In genomic region chr21:37700641-37701202, GRCh38 we compare ENCODE assay signal across 8 cellular contexts.
DNase-seq lines count a peak whose midpoint lies in the region; ATAC-seq and TF ChIP-seq lines count a peak whose summit lies in the region.

No MANE protein-coding gene starts in this region.

- peaks cover 25% of the 10 kb centered on the region for H3K27me3 Mint-ChIP-seq in Calu3 (ENCODE audit: unreplicated experiment)

- CTCF ChIA-PET in Calu3 (lab: Charles Lee): interaction anchor here (1.4 kb wide), 1 partner anchor 426 kb away, joined by 5 read pairs; no protein-coding TSS in a partner anchor

- no peak overlapping the region for H3K27ac Mint-ChIP-seq in Calu3 (ENCODE audit: unreplicated experiment)

- H3K4me1 Mint-ChIP-seq in Calu3 (ENCODE audit: low read depth, unreplicated experiment): no peaks in the 10 kb centered on the region

- H3K4me1 ChIP-seq in neutrophil (ENCODE audit: control insufficient read depth in 1 of 2, insufficient read depth in 1 of 2, low read depth in 1 of 2, low read length in 1 of 2): no peaks in the 10 kb centered on the region

- intact Hi-C loops in Calu3 (cut with micrococcal nuclease; ENCODE audit: unreplicated experiment): no loop called here
- intact Hi-C loops in lower leg skin (cut with DNase I; ENCODE audit: low total_unique reads): no loop called here

- no peak overlapping the region for H3K4me3 Mint-ChIP-seq in Calu3 (ENCODE audit: low read depth, unreplicated experiment)

- H3K36me3 Mint-ChIP-seq in Calu3 (ENCODE audit: insufficient read depth, unreplicated experiment): no peaks in the 10 kb centered on the region

- no peaks in the 10 kb centered on the region for H3K36me3 ChIP-seq in neutrophil

- ATAC-seq in GM18907 (IDR thresholded peaks at IDR 0.05; ENCODE audit: unreplicated experiment): peak; percentile 91
- ATAC-seq in HG03039 (IDR thresholded peaks at IDR 0.05; ENCODE audit: unreplicated experiment): peak; percentile 74
- peak; percentile 98 for ATAC-seq in SK-N-SH treated with all-trans-retinoic acid at 6 μM for 48 hours

- TF ChIP-seq POLR2A in lower leg skin (IDR thresholded peaks at IDR 0.05): no peak

- TF ChIP-seq CTCF in Calu3 (IDR thresholded peaks at IDR 0.05; ENCODE audit: unreplicated experiment): peak; percentile 32
- peak; percentile 83 for TF ChIP-seq CTCF in fibroblast of mammary gland (conservative IDR thresholded peaks at IDR 0.05; ENCODE audit: control insufficient read depth, insufficient read depth, low read depth, low read length)
- peak; percentile 41 for TF ChIP-seq CTCF in neutrophil (IDR thresholded peaks at IDR 0.05)
- TF ChIP-seq CTCF in lower leg skin (IDR thresholded peaks at IDR 0.05): no peak

- no peak overlapping the region for H3K27ac ChIP-seq in neutrophil

- no peaks in the 10 kb centered on the region for H3K9me3 Mint-ChIP-seq in Calu3 (ENCODE audit: low read depth, unreplicated experiment)

- H3K4me3 ChIP-seq in fibroblast of mammary gland (ENCODE audit: control insufficient read depth, low read depth, low read length) (no peak overlapping the region), neutrophil (ENCODE audit: low read depth in 1 of 2, low read length in 1 of 2) (no peak overlapping the region), lower leg skin (ENCODE audit: low read depth, poor library complexity, severe bottlenecking) (no peak overlapping the region)

- DNase-seq in Calu3 (peak; percentile 39), NCI-H1436 treated with DMSO at 0.1 percent for 48 hours (lab: John Stamatoyannopoulos, UW) (peak; percentile 31), fibroblast of mammary gland (ENCODE audit: low read depth) (peak; percentile 87), lower leg skin (ENCODE audit: low spot score in 2 of 2) (no peak)

- no TSS peak for BruUV-seq in Calu3 (replicated peaks; lab: Mats Ljungman, UMichigan)

- H3K27me3 ChIP-seq in neutrophil: peaks cover 34% of the 10 kb centered on the region

- WGBS in lower leg skin, 2 donors: 50 to 51% methylated on average over 6 of the region's 6 CpGs

- no peaks in the 10 kb centered on the region for H3K9me3 ChIP-seq in neutrophil

TF ChIP-seq in SK-N-SH treated with all-trans-retinoic acid at 6 μM for 48 hours, 23 proteins besides CTCF, POLR2A, EP300 and RAD21:
- TF ChIP-seq ZC3H10 (CRISPR knock-in tag; IDR thresholded peaks at IDR 0.05): no peak
- no peak for TF ChIP-seq ZNF8 (CRISPR knock-in tag; IDR thresholded peaks at IDR 0.05)
- no peak for TF ChIP-seq CSDC2 (CRISPR knock-in tag; IDR thresholded peaks at IDR 0.05)
- no peak for TF ChIP-seq BACH2 (CRISPR knock-in tag; IDR thresholded peaks at IDR 0.05; ENCODE audit: borderline replicate concordance)
- TF ChIP-seq TCF4 (CRISPR knock-in tag; IDR thresholded peaks at IDR 0.05; ENCODE audit: borderline replicate concordance): no peak
- TF ChIP-seq RARB (CRISPR knock-in tag; IDR thresholded peaks at IDR 0.05): no peak
- no peak for TF ChIP-seq ZNF70 (CRISPR knock-in tag; IDR thresholded peaks at IDR 0.05)
- TF ChIP-seq SNAI2 (CRISPR knock-in tag; IDR thresholded peaks at IDR 0.05): no peak
- TF ChIP-seq ZFP3 (CRISPR knock-in tag; IDR thresholded peaks at IDR 0.05): no peak
- no peak for TF ChIP-seq ZNF565 (CRISPR knock-in tag; conservative IDR thresholded peaks at IDR 0.05; ENCODE audit: low read depth)
- TF ChIP-seq, protein P1, sequence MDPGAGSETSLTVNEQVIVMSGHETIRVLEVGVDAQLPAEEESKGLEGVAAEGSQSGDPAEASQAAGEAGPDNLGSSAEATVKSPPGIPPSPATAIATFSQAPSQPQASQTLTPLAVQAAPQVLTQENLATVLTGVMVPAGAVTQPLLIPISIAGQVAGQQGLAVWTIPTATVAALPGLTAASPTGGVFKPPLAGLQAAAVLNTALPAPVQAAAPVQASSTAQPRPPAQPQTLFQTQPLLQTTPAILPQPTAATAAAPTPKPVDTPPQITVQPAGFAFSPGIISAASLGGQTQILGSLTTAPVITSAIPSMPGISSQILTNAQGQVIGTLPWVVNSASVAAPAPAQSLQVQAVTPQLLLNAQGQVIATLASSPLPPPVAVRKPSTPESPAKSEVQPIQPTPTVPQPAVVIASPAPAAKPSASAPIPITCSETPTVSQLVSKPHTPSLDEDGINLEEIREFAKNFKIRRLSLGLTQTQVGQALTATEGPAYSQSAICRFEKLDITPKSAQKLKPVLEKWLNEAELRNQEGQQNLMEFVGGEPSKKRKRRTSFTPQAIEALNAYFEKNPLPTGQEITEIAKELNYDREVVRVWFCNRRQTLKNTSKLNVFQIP (CRISPR knock-in tag; IDR thresholded peaks at IDR 0.05; ENCODE audit: borderline replicate concordance, low read depth): no peak
- TF ChIP-seq CREB5 (CRISPR knock-in tag; IDR thresholded peaks at IDR 0.05; ENCODE audit: low read depth): no peak
- TF ChIP-seq ZFP30 (CRISPR knock-in tag; IDR thresholded peaks at IDR 0.05): no peak
- TF ChIP-seq, protein P2, sequence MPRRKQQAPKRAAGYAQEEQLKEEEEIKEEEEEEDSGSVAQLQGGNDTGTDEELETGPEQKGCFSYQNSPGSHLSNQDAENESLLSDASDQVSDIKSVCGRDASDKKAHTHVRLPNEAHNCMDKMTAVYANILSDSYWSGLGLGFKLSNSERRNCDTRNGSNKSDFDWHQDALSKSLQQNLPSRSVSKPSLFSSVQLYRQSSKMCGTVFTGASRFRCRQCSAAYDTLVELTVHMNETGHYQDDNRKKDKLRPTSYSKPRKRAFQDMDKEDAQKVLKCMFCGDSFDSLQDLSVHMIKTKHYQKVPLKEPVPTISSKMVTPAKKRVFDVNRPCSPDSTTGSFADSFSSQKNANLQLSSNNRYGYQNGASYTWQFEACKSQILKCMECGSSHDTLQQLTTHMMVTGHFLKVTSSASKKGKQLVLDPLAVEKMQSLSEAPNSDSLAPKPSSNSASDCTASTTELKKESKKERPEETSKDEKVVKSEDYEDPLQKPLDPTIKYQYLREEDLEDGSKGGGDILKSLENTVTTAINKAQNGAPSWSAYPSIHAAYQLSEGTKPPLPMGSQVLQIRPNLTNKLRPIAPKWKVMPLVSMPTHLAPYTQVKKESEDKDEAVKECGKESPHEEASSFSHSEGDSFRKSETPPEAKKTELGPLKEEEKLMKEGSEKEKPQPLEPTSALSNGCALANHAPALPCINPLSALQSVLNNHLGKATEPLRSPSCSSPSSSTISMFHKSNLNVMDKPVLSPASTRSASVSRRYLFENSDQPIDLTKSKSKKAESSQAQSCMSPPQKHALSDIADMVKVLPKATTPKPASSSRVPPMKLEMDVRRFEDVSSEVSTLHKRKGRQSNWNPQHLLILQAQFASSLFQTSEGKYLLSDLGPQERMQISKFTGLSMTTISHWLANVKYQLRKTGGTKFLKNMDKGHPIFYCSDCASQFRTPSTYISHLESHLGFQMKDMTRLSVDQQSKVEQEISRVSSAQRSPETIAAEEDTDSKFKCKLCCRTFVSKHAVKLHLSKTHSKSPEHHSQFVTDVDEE (CRISPR knock-in tag; IDR thresholded peaks at IDR 0.05): no peak
- TF ChIP-seq PATZ1 (CRISPR knock-in tag; IDR thresholded peaks at IDR 0.05; ENCODE audit: borderline replicate concordance): no peak
- TF ChIP-seq PPARA (CRISPR knock-in tag; IDR thresholded peaks at IDR 0.05; ENCODE audit: borderline replicate concordance): no peak
TF ChIP-seq in SK-N-SH treated with all-trans-retinoic acid at 6 μM for 48 hours: peak in this region for 0.

Comparison
In these comparisons a context has a peak if more than half of its experiments do, and no peak if none do; other contexts are left out.
1. DNase-seq: peak in Calu3 (single experiment), NCI-H1436 treated with DMSO at 0.1 percent for 48 hours (single experiment) and fibroblast of mammary gland (single experiment); none in lower leg skin (0 of 2).
2. CTCF ChIP-seq: peak in Calu3 (single experiment), fibroblast of mammary gland (single experiment) and neutrophil (single experiment); none in lower leg skin (0 of 3).
3. Peak in every context shown above with its lines, with median percentiles within 50 percentile points of each other: ATAC-seq.